34 cellular contexts compared by ENCODE assay signal in the genomic region with DNA sequence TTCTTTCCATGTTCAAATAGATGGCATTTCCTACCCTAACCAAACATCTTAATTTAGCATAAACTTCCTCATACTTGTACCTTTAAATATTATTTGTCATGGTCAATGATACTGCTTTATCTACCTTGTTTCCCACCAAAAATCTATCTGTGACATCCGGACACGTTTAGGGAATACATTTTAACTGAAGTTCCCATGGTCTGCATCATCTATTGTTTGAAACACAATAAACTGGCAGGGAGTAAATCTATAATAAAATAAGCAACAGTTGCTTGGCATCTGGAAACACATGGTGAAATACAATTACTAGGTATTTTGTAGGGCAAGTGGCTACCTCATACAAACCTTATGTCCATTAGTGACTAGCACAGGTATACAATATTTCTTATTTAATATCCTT.
"Had no signal": no experiment of that assay in that cellular context is flagged by ENCODE, and none has a peak within 500 bp of the region (broad histone marks: within the 10 kb centered on the region; RNA-seq: fewer than 3 reads in every experiment).

No MANE protein-coding gene starts in this region.

- H3K27me3 Mint-ChIP-seq: activated B cell treated with CpG ODN at 0.5 μM for 24 hours; activated CD8-positive, alpha-beta T cell treated with anti-CD3 and anti-CD28 coated beads for 36 hours; activated naive CD4-positive, alpha-beta T cell treated with anti-CD3 and anti-CD28 coated beads, Interleukin-2, amount 50 U/mL, for 24 hours; activated naive CD8-positive, alpha-beta T cell treated with anti-CD3 and anti-CD28 coated beads for 36 hours; activated naive CD8-positive, alpha-beta T cell treated with anti-CD3 and anti-CD28 coated beads, Interleukin-2, amount 50 U/mL, for 24 hours; activated T-helper 17 cell treated with anti-CD3 and anti-CD28 coated beads, Interleukin-2, amount 50 U/mL, for 72 hours; T-helper 17 cell had no signal

- DNase-seq: activated B cell treated with CpG ODN at 0.5 μM for 24 hours; activated CD4-positive, alpha-beta T cell treated with anti-CD3 and anti-CD28 coated beads for 48 hours; activated CD4-positive, alpha-beta T cell treated with anti-CD3 and anti-CD28 coated beads, Interleukin-2, amount 50 U/mL, for 1 hour; activated CD4-positive, alpha-beta T cell treated with anti-CD3 and anti-CD28 coated beads, Interleukin-2, amount 50 U/mL, for 48 hours; activated CD8-positive, alpha-beta memory T cell treated with anti-CD3 and anti-CD28 coated beads for 24 hours; activated CD8-positive, alpha-beta T cell treated with anti-CD3 and anti-CD28 coated beads for 36 hours; activated effector memory CD4-positive, alpha-beta T cell treated with Interleukin-2 at 50 U/mL for 16 hours; activated gamma-delta T cell treated with Interleukin-2 at 50 U/mL for 16 hours; activated naive CD4-positive, alpha-beta T cell treated with Interleukin-2 at 50 U/mL for 16 hours; activated naive CD8-positive, alpha-beta T cell treated with anti-CD3 and anti-CD28 coated beads for 36 hours; activated naive CD8-positive, alpha-beta T cell treated with anti-CD3 and anti-CD28 coated beads, Interleukin-2, amount 50 U/mL, for 24 hours; activated T-cell treated with anti-CD3 and anti-CD28 coated beads, Interleukin-2, amount 50 U/mL, for 4 hours; adrenal gland; amygdala; aorta; body of pancreas; caudate nucleus; cortex of kidney; dorsolateral prefrontal cortex; effector memory CD4-positive, alpha-beta T cell; endodermal cell; esophagus squamous epithelium; foreskin melanocyte; T-helper 1 cell; T-helper 17 cell; T1000; WERI-Rb-1 had no signal

- H3K9me3 ChIP-seq: adrenal gland, body of pancreas, esophagus squamous epithelium had no signal

- H3K27ac Mint-ChIP-seq: activated B cell treated with CpG ODN at 0.5 μM for 24 hours; activated CD8-positive, alpha-beta T cell treated with anti-CD3 and anti-CD28 coated beads for 36 hours; activated naive CD4-positive, alpha-beta T cell treated with anti-CD3 and anti-CD28 coated beads, Interleukin-2, amount 50 U/mL, for 24 hours; activated naive CD8-positive, alpha-beta T cell treated with anti-CD3 and anti-CD28 coated beads for 36 hours; activated naive CD8-positive, alpha-beta T cell treated with anti-CD3 and anti-CD28 coated beads, Interleukin-2, amount 50 U/mL, for 24 hours; activated T-helper 17 cell treated with anti-CD3 and anti-CD28 coated beads, Interleukin-2, amount 50 U/mL, for 72 hours; endodermal cell; T-helper 17 cell; T-helper 2 cell treated with Interferon-gamma antibody and Interleukin-4, amounts not matched to agents 5 μg/mL and 100 μg/mL, for 36 hours had no signal

- ATAC-seq: activated CD4-positive, CD25-positive, alpha-beta regulatory T cell treated with anti-CD3 and anti-CD28 coated beads, Interleukin-2, amount 50 U/mL, for 24 hours; activated CD8-positive, alpha-beta T cell treated with anti-CD3 and anti-CD28 coated beads for 36 hours; activated naive CD8-positive, alpha-beta T cell treated with anti-CD3 and anti-CD28 coated beads, Interleukin-2, amount 50 U/mL, for 24 hours; activated T-cell treated with anti-CD3 and anti-CD28 coated beads, Interleukin-2, amount 50 U/mL, for 4 hours; activated T-helper 17 cell treated with anti-CD3 and anti-CD28 coated beads, Interleukin-2, amount 50 U/mL, for 72 hours; body of pancreas; gastroesophageal sphincter; T-helper 17 cell had no signal

- FAIRE-seq: colon had no signal

- H3K36me3 Mint-ChIP-seq: activated naive CD8-positive, alpha-beta T cell treated with anti-CD3 and anti-CD28 coated beads for 36 hours had no signal

- H3K36me3 ChIP-seq: adrenal gland, esophagus squamous epithelium, gastroesophageal sphincter, WERI-Rb-1 had no signal

- H3K4me3 Mint-ChIP-seq: activated B cell treated with CpG ODN at 0.5 μM for 24 hours; activated CD8-positive, alpha-beta T cell treated with anti-CD3 and anti-CD28 coated beads for 36 hours; activated naive CD4-positive, alpha-beta T cell treated with anti-CD3 and anti-CD28 coated beads, Interleukin-2, amount 50 U/mL, for 24 hours; activated naive CD8-positive, alpha-beta T cell treated with anti-CD3 and anti-CD28 coated beads for 36 hours; activated naive CD8-positive, alpha-beta T cell treated with anti-CD3 and anti-CD28 coated beads, Interleukin-2, amount 50 U/mL, for 24 hours; activated T-cell treated with anti-CD3 and anti-CD28 coated beads, Interleukin-2, amount 50 U/mL, for 4 hours; activated T-helper 17 cell treated with anti-CD3 and anti-CD28 coated beads, Interleukin-2, amount 50 U/mL, for 72 hours; endodermal cell; T-helper 17 cell; T-helper 2 cell treated with Interferon-gamma antibody and Interleukin-4, amounts not matched to agents 5 μg/mL and 100 μg/mL, for 36 hours had no signal

- H3K4me1 Mint-ChIP-seq: activated B cell treated with CpG ODN at 0.5 μM for 24 hours; activated naive CD4-positive, alpha-beta T cell treated with anti-CD3 and anti-CD28 coated beads, Interleukin-2, amount 50 U/mL, for 24 hours; activated naive CD8-positive, alpha-beta T cell treated with anti-CD3 and anti-CD28 coated beads for 36 hours; activated naive CD8-positive, alpha-beta T cell treated with anti-CD3 and anti-CD28 coated beads, Interleukin-2, amount 50 U/mL, for 24 hours; activated T-helper 17 cell treated with anti-CD3 and anti-CD28 coated beads, Interleukin-2, amount 50 U/mL, for 72 hours; endodermal cell; T-helper 17 cell had no signal

- H3K27ac ChIP-seq: adrenal gland, body of pancreas, dorsolateral prefrontal cortex, epithelial cell of prostate, esophagus squamous epithelium, gastroesophageal sphincter, WERI-Rb-1 had no signal

- H3K27me3 ChIP-seq: adrenal gland, body of pancreas, dorsolateral prefrontal cortex, esophagus squamous epithelium, gastroesophageal sphincter had no signal

- H3K4me1 ChIP-seq: adrenal gland, body of pancreas, esophagus squamous epithelium had no signal

- H3K4me3 ChIP-seq: adrenal gland, body of pancreas, dorsolateral prefrontal cortex, esophagus squamous epithelium, gastroesophageal sphincter had no signal
